9 cellular contexts compared by ENCODE assay signal in genomic region chr2:20049631-20050030, GRCh38. TPM values are rescaled to one million over a fixed set of nuclear protein-coding genes. Genes with fewer than 3 reads are reported as not detected.
DNase-seq lines count a peak whose midpoint lies in the region; ATAC-seq, FAIRE-seq and TF ChIP-seq lines count a peak whose summit lies in the region.
"Had no signal": no experiment of that assay in that cellular context is flagged by ENCODE, and none has a peak within 500 bp of the region (broad histone marks: within the 10 kb centered on the region; RNA-seq: fewer than 3 reads in every experiment).

No MANE protein-coding gene starts in this region.

- peaks cover 31% of the 10 kb centered on the region for H3K4me1 ChIP-seq in A549
- H3K4me1 ChIP-seq in HUES48 (ENCODE audit: control insufficient read depth, insufficient read depth, low read length) = peaks cover 21% of the 10 kb centered on the region

- no peak for TF ChIP-seq RAD21 in A549 (conservative IDR thresholded peaks at IDR 0.05 in 1 of 2, IDR thresholded peaks at IDR 0.05 in 1 of 2)

- TF ChIP-seq EP300 in A549 (IDR thresholded peaks at IDR 0.05) = no peak

- no peak overlapping the region; the same call in 1 of the 2 replicates for H3K27ac Mint-ChIP-seq in WTC11

- no peaks in the 10 kb centered on the region for H3K27me3 Mint-ChIP-seq in WTC11 (ENCODE audit: low read depth)
- no peaks in the 10 kb centered on the region for H3K27me3 Mint-ChIP-seq in activated T-cell treated with anti-CD3 and anti-CD28 coated beads, Interleukin-2, amount 50 U/mL, for 4 hours (ENCODE audit: low read depth)

- 0 out of 2 replicates have a peak, but pooled peaks cover 2% of the 10 kb centered on the region for H3K36me3 Mint-ChIP-seq in WTC11
- H3K36me3 Mint-ChIP-seq in activated T-cell treated with anti-CD3 and anti-CD28 coated beads, Interleukin-2, amount 50 U/mL, for 4 hours (ENCODE audit: insufficient read depth) = peaks cover 3% of the 10 kb centered on the region

- peak overlapping the region in 1 of 2 experiments; percentile 92; a peak in 3 of 6 replicates for H3K27ac ChIP-seq in A549
- peak overlapping the region; percentile 89 for H3K27ac ChIP-seq in HUES48 (ENCODE audit: low read depth, low read length)

- H3K27me3 ChIP-seq in HUES48 (ENCODE audit: control insufficient read depth, insufficient read depth, low read length) = no peaks in the 10 kb centered on the region

- CTCF ChIA-PET in A549 (lab: Yijun Ruan, JAX) (interaction anchor here (1.0 to 2.9 kb wide), 5 partner anchors 29 to 45 kb away, joined by 3 to 18 read pairs (median 3); no protein-coding TSS in a partner anchor), WTC11 (lab: Charles Lee) (interaction anchor here (1.8 to 6.7 kb wide), 2 partner anchors 34 to 44 kb away, joined by 6 to 62 read pairs; no protein-coding TSS in a partner anchor)

- in situ Hi-C loops in astrocyte of the spinal cord (cut with HindIII; ENCODE audit: low sequenced_read_pairs) = no loop called here

- H3K9me3 ChIP-seq in A549 = no peaks in the 10 kb centered on the region
- no peaks in the 10 kb centered on the region for H3K9me3 ChIP-seq in HUES48 (ENCODE audit: control insufficient read depth, insufficient read depth, low read length)

- 0 out of 2 replicates have a peak, but pooled peaks cover 3% of the 10 kb centered on the region for H3K36me3 ChIP-seq in HUES48 (ENCODE audit: control insufficient read depth, insufficient read depth, low read length)

- POLR2A ChIA-PET in A549 (lab: Yijun Ruan, JAX) = interaction anchor here (4.2 kb wide), 1 partner anchor 43 kb away, joined by 48 read pairs; no protein-coding TSS in a partner anchor
- POLR2A ChIA-PET in WTC11 (lab: Charles Lee) = no interaction called here

- FAIRE-seq in A549 (lab: Jason Lieb, UNC) = no peak

- no peaks in the 10 kb centered on the region for H3K9me3 Mint-ChIP-seq in WTC11
- no peaks in the 10 kb centered on the region for H3K9me3 Mint-ChIP-seq in activated T-cell treated with anti-CD3 and anti-CD28 coated beads, Interleukin-2, amount 50 U/mL, for 4 hours

- TF ChIP-seq POLR2A in A549 (IDR thresholded peaks at IDR 0.05; ENCODE audit: low read length) (no peak), lower leg skin (IDR thresholded peaks at IDR 0.05) (no peak)

- peak overlapping the region; percentile 89 for H3K4me2 ChIP-seq in A549

- H3K4me3 Mint-ChIP-seq in WTC11 = no peak overlapping the region
- H3K4me3 Mint-ChIP-seq in activated T-cell treated with anti-CD3 and anti-CD28 coated beads, Interleukin-2, amount 50 U/mL, for 4 hours = no peak overlapping the region

- ATAC-seq in A549 (no peak), WTC11 (no peak), HG03135 (IDR thresholded peaks at IDR 0.05; ENCODE audit: unreplicated experiment) (no peak)
- no peak for ATAC-seq in activated T-cell treated with anti-CD3 and anti-CD28 coated beads, Interleukin-2, amount 50 U/mL, for 4 hours
- ATAC-seq: esophagus mucosa had no signal

- DNase-seq in A549 (ENCODE audit: low read depth in 1 of 2, low spot score in 1 of 2) (no peak), astrocyte of the spinal cord (ENCODE audit: low read depth, low spot score) (peak; percentile 34), lower leg skin (ENCODE audit: low spot score in 2 of 2) (no peak), WTC11 (ENCODE audit: low spot score) (no peak), NCI-H2081 (lab: John Stamatoyannopoulos, UW) (no peak)
- no peak for DNase-seq in activated T-cell treated with anti-CD3 and anti-CD28 coated beads, Interleukin-2, amount 50 U/mL, for 4 hours

- peaks cover 29% of the 10 kb centered on the region for H3K4me1 Mint-ChIP-seq in WTC11
- H3K4me1 Mint-ChIP-seq in activated T-cell treated with anti-CD3 and anti-CD28 coated beads, Interleukin-2, amount 50 U/mL, for 4 hours (ENCODE audit: low read depth) = peaks cover 36% of the 10 kb centered on the region

- peak overlapping the region; percentile 74 for H3K9ac ChIP-seq in HUES48 (ENCODE audit: low read depth, low read length)

- H3K4me3 ChIP-seq in A549 = peak overlapping the region; percentile 63
- peak overlapping the region; percentile 85 for H3K4me3 ChIP-seq in HUES48 (ENCODE audit: low read depth, low read length)
- H3K4me3 ChIP-seq in astrocyte of the spinal cord (ENCODE audit: low read depth, low read length) = peak overlapping the region; percentile 96
- H3K4me3 ChIP-seq in lower leg skin (ENCODE audit: low read depth, poor library complexity, severe bottlenecking) = peak overlapping the region; percentile 62

- intact Hi-C loops in lower leg skin (cut with DNase I; ENCODE audit: low total_unique reads) = no loop called here

- no peak for TF ChIP-seq CTCF in A549 (IDR thresholded peaks at IDR 0.05)
- no peak for TF ChIP-seq CTCF in astrocyte of the spinal cord (IDR thresholded peaks at IDR 0.05; ENCODE audit: low read depth, low read length)
- TF ChIP-seq CTCF in lower leg skin (IDR thresholded peaks at IDR 0.05) = no peak
- no peak for TF ChIP-seq CTCF in WTC11 (IDR thresholded peaks at IDR 0.05)

- WGBS in A549 (ENCODE audit: missing lambda C conversion rate) = 44% methylated on average over 3 of the region's 3 CpGs
- 2 to 3% methylated on average over 3 of the region's 3 CpGs for WGBS in lower leg skin, 2 donors

TF ChIP-seq in A549, 52 proteins besides CTCF, POLR2A, EP300 and RAD21 (continues in another document):
- TF ChIP-seq ATOH8 (CRISPR knock-in tag; IDR thresholded peaks at IDR 0.05; ENCODE audit: low read depth) (no peak), NR3C1 (IDR thresholded peaks at IDR 0.05) (no peak), E2F6 (IDR thresholded peaks at IDR 0.05; ENCODE audit: borderline replicate concordance, low read depth) (no peak)

TF ChIP-seq in WTC11, 78 proteins besides CTCF, POLR2A, EP300 and RAD21 (continues in another document):
- TF ChIP-seq ZNF396 (CRISPR knock-in tag; IDR thresholded peaks at IDR 0.05; ENCODE audit: borderline replicate concordance) (no peak), KAT7 (CRISPR knock-in tag; IDR thresholded peaks at IDR 0.05; ENCODE audit: borderline replicate concordance) (no peak), PREB (CRISPR knock-in tag; IDR thresholded peaks at IDR 0.05; ENCODE audit: borderline replicate concordance) (no peak), TCF7 (CRISPR knock-in tag; IDR thresholded peaks at IDR 0.05; ENCODE audit: low read depth) (no peak), IRF1 (CRISPR knock-in tag; IDR thresholded peaks at IDR 0.05) (no peak), NFYB (CRISPR knock-in tag; conservative IDR thresholded peaks at IDR 0.05; ENCODE audit: low read depth) (no peak), SMAD4 (CRISPR knock-in tag; IDR thresholded peaks at IDR 0.05) (no peak), NFE2L1 (CRISPR knock-in tag; IDR thresholded peaks at IDR 0.05) (no peak), CREM (CRISPR knock-in tag; IDR thresholded peaks at IDR 0.05) (no peak), ZNF219 (CRISPR knock-in tag; IDR thresholded peaks at IDR 0.05; ENCODE audit: borderline replicate concordance) (no peak)

RNA-seq across cellular contexts. Expression of gene LAPTM4A, which starts 1.8 kb away (rescaled TPM):
- polyA plus RNA-seq in A549 (2011; rRNA removed) (509 and 655 TPM in 2 replicates), A549 (2017; fragmentation: RNase III; extraction: RNeasy Plus Mini Kit Qiagen cat#74134 plus additional on column Dnase treatment) (225 to 284 TPM (median 275 TPM) in 3 replicates)
- polyA plus RNA-seq in A549 (2012; cell fraction: cytosol; rRNA removed) = 170 and 174 TPM in 2 replicates
- 95.3 and 126 TPM in 2 replicates for polyA plus RNA-seq in A549 (2012; cell fraction: nucleus; rRNA removed)
- polyA minus RNA-seq in A549 (2011; rRNA and poly(A)+ RNA removed) = 110 and 132 TPM in 2 replicates
- total RNA-seq in lower leg skin (100 to 1,000 TPM; 102 to 139 (median 119) TPM), WTC11 (2021) (163 to 166 TPM (median 165 TPM) in 3 replicates)
- total RNA-seq in activated T-cell treated with anti-CD3 and anti-CD28 coated beads, Interleukin-2, amount 50 U/mL, for 4 hours = 10 to 100 TPM; 27.3 to 30.0 (median 29.7) TPM

RNA-seq across cellular contexts. Expression of gene MATN3, which starts 37.2 kb away (rescaled TPM):
- polyA plus RNA-seq in A549 (2011; rRNA removed) = 16.8 and 21.1 TPM in 2 replicates
- 10.2 and 11.0 TPM in 2 replicates for polyA plus RNA-seq in A549 (2012; cell fraction: cytosol; rRNA removed)
- polyA plus RNA-seq in A549 (2012; cell fraction: nucleus; rRNA removed) = 11.2 and 12.3 TPM in 2 replicates
- 11.2 to 17.2 TPM (median 14.2 TPM) in 3 replicates for polyA plus RNA-seq in A549 (2017; fragmentation: RNase III; extraction: RNeasy Plus Mini Kit Qiagen cat#74134 plus additional on column Dnase treatment)
- 7.5 and 7.6 TPM in 2 replicates for polyA minus RNA-seq in A549 (2011; rRNA and poly(A)+ RNA removed)
- total RNA-seq in lower leg skin = 1 to 10 TPM in 1 of 4 donors, under 1 TPM in 3; 0.11 to 1.5 (median 0.60) TPM
- 6.3 to 9.1 TPM (median 8.6 TPM) in 3 replicates for total RNA-seq in WTC11 (2021)
- total RNA-seq in activated T-cell treated with anti-CD3 and anti-CD28 coated beads, Interleukin-2, amount 50 U/mL, for 4 hours = not detected

RNA-seq across cellular contexts. Expression of gene WDR35, which starts 59.7 kb away (rescaled TPM):
- polyA plus RNA-seq in A549 (2011; rRNA removed) = 24.6 and 28.5 TPM in 2 replicates
- 5.7 TPM in 2 replicates for polyA plus RNA-seq in A549 (2012; cell fraction: cytosol; rRNA removed)
- polyA plus RNA-seq in A549 (2012; cell fraction: nucleus; rRNA removed) = 7.9 and 13.0 TPM in 2 replicates
- 12.1 to 14.0 TPM (median 13.6 TPM) in 3 replicates for polyA plus RNA-seq in A549 (2017; fragmentation: RNase III; extraction: RNeasy Plus Mini Kit Qiagen cat#74134 plus additional on column Dnase treatment)
- 15.8 and 20.1 TPM in 2 replicates for polyA minus RNA-seq in A549 (2011; rRNA and poly(A)+ RNA removed)
- total RNA-seq in lower leg skin = 1 to 10 TPM; 2.5 to 6.8 (median 4.4) TPM
- total RNA-seq in WTC11 (2021) = 15.4 to 16.5 TPM (median 15.5 TPM) in 3 replicates
- total RNA-seq in activated T-cell treated with anti-CD3 and anti-CD28 coated beads, Interleukin-2, amount 50 U/mL, for 4 hours = 10 to 100 TPM in 1 of 3 donors, 1 to 10 TPM in 2; 8.6 to 10.6 (median 9.0) TPM
